ENCODE assay signal across 1 cellular context in genomic region chr15:78859971-78860733, GRCh38.
TF ChIP-seq lines count a peak whose summit lies in the region.

No MANE protein-coding gene starts in this region.

TF ChIP-seq in HepG2, 621 proteins besides CTCF, POLR2A, EP300 and RAD21 (continued from another document and continues in another):
- TF ChIP-seq HNRNPL (IDR thresholded peaks at IDR 0.05; ENCODE audit: low read depth, low read length) (no peak), HBP1 (CRISPR knock-in tag; IDR thresholded peaks at IDR 0.05; ENCODE audit: low read depth) (no peak), HDAC6 (IDR thresholded peaks at IDR 0.05; ENCODE audit: low read depth, low read length) (no peak), ZNF558 (CRISPR knock-in tag; IDR thresholded peaks at IDR 0.05; ENCODE audit: borderline replicate concordance) (no peak), ZNF512 (CRISPR knock-in tag; IDR thresholded peaks at IDR 0.05) (no peak), WIZ (CRISPR knock-in tag; IDR thresholded peaks at IDR 0.05) (no peak), ZBED4 (CRISPR knock-in tag; IDR thresholded peaks at IDR 0.05; ENCODE audit: borderline replicate concordance) (peak; percentile 67; the same call in 1 of the 2 replicates), RBM39 (IDR thresholded peaks at IDR 0.05; ENCODE audit: low read depth, low read length, poor library complexity, severe bottlenecking) (no peak), ZNF543 (CRISPR knock-in tag; IDR thresholded peaks at IDR 0.05) (no peak), PRPF4 (IDR thresholded peaks at IDR 0.05; ENCODE audit: low read depth, low read length, poor library complexity, severe bottlenecking) (no peak), ZNF792 (CRISPR knock-in tag; IDR thresholded peaks at IDR 0.05) (peak; percentile 47; the same call in 1 of the 2 replicates), CEBPB (IDR thresholded peaks at IDR 0.05; ENCODE audit: borderline replicate concordance, low read depth, low read length) (no peak), FOXP1 (IDR thresholded peaks at IDR 0.05) (no peak), FOXP1 (CRISPR knock-in tag; IDR thresholded peaks at IDR 0.05) (no peak; the same call in 1 of the 2 replicates), ZNF382 (CRISPR knock-in tag; IDR thresholded peaks at IDR 0.05; ENCODE audit: borderline replicate concordance) (no peak), ZKSCAN1 (IDR thresholded peaks at IDR 0.05; ENCODE audit: low read length) (no peak), SOX13 (IDR thresholded peaks at IDR 0.05) (no peak), SOX13 (CRISPR knock-in tag; conservative IDR thresholded peaks at IDR 0.05 in 1 of 2, IDR thresholded peaks at IDR 0.05 in 1 of 2) (peak in 1 of 2 experiments; percentile 40; a peak in 1 of 4 replicates), ZNF75D (CRISPR knock-in tag; IDR thresholded peaks at IDR 0.05; ENCODE audit: borderline replicate concordance) (no peak), SAFB2 (CRISPR knock-in tag; IDR thresholded peaks at IDR 0.05; ENCODE audit: borderline replicate concordance, low read depth) (no peak), ZMYM4 (CRISPR knock-in tag; IDR thresholded peaks at IDR 0.05) (no peak), ZNF251 (CRISPR knock-in tag; IDR thresholded peaks at IDR 0.05) (no peak), KLF9 (CRISPR knock-in tag; IDR thresholded peaks at IDR 0.05; ENCODE audit: low read depth) (no peak), HMGA1 (CRISPR knock-in tag; conservative IDR thresholded peaks at IDR 0.05) (no peak), ZFP1 (CRISPR knock-in tag; IDR thresholded peaks at IDR 0.05) (peak; percentile 57; the same call in 1 of the 2 replicates), YEATS4 (CRISPR knock-in tag; IDR thresholded peaks at IDR 0.05; ENCODE audit: borderline replicate concordance) (no peak), KDM5A (IDR thresholded peaks at IDR 0.05; ENCODE audit: borderline replicate concordance, low read length) (no peak), ZSCAN22 (CRISPR knock-in tag; IDR thresholded peaks at IDR 0.05) (no peak), CERS6 (CRISPR knock-in tag; IDR thresholded peaks at IDR 0.05) (no peak), ETS1 (CRISPR knock-in tag; IDR thresholded peaks at IDR 0.05) (no peak), ZNF24 (IDR thresholded peaks at IDR 0.05) (peak; percentile 99), PHF8 (CRISPR knock-in tag; IDR thresholded peaks at IDR 0.05) (no peak), TAF1 (CRISPR knock-in tag; IDR thresholded peaks at IDR 0.05) (no peak), BORCS8-MEF2B (CRISPR knock-in tag; IDR thresholded peaks at IDR 0.05) (no peak), DR1 (CRISPR knock-in tag; IDR thresholded peaks at IDR 0.05) (no peak), PPARG (CRISPR knock-in tag; conservative IDR thresholded peaks at IDR 0.05) (no peak), PTBP1 (IDR thresholded peaks at IDR 0.05; ENCODE audit: low read depth, low read length, poor library complexity, severe bottlenecking) (no peak), TEAD2 (CRISPR knock-in tag; IDR thresholded peaks at IDR 0.05) (no peak), ZNF354B (CRISPR knock-in tag; IDR thresholded peaks at IDR 0.05) (no peak), RARG (CRISPR knock-in tag; IDR thresholded peaks at IDR 0.05; ENCODE audit: low read depth) (no peak), U2AF1 (optimal IDR thresholded peaks at IDR 0.05; ENCODE audit: low read depth, low read length) (no peak), NCOR1 (IDR thresholded peaks at IDR 0.05; ENCODE audit: borderline replicate concordance, low read length) (no peak; the same call in 1 of the 2 replicates)
- TF ChIP-seq, protein P1, sequence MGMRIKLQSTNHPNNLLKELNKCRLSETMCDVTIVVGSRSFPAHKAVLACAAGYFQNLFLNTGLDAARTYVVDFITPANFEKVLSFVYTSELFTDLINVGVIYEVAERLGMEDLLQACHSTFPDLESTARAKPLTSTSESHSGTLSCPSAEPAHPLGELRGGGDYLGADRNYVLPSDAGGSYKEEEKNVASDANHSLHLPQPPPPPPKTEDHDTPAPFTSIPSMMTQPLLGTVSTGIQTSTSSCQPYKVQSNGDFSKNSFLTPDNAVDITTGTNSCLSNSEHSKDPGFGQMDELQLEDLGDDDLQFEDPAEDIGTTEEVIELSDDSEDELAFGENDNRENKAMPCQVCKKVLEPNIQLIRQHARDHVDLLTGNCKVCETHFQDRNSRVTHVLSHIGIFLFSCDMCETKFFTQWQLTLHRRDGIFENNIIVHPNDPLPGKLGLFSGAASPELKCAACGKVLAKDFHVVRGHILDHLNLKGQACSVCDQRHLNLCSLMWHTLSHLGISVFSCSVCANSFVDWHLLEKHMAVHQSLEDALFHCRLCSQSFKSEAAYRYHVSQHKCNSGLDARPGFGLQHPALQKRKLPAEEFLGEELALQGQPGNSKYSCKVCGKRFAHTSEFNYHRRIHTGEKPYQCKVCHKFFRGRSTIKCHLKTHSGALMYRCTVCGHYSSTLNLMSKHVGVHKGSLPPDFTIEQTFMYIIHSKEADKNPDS (CRISPR knock-in tag; IDR thresholded peaks at IDR 0.05) = no peak
- TF ChIP-seq, protein P2, sequence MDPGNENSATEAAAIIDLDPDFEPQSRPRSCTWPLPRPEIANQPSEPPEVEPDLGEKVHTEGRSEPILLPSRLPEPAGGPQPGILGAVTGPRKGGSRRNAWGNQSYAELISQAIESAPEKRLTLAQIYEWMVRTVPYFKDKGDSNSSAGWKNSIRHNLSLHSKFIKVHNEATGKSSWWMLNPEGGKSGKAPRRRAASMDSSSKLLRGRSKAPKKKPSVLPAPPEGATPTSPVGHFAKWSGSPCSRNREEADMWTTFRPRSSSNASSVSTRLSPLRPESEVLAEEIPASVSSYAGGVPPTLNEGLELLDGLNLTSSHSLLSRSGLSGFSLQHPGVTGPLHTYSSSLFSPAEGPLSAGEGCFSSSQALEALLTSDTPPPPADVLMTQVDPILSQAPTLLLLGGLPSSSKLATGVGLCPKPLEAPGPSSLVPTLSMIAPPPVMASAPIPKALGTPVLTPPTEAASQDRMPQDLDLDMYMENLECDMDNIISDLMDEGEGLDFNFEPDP (CRISPR knock-in tag; conservative IDR thresholded peaks at IDR 0.05) = no peak
- TF ChIP-seq, protein P3, sequence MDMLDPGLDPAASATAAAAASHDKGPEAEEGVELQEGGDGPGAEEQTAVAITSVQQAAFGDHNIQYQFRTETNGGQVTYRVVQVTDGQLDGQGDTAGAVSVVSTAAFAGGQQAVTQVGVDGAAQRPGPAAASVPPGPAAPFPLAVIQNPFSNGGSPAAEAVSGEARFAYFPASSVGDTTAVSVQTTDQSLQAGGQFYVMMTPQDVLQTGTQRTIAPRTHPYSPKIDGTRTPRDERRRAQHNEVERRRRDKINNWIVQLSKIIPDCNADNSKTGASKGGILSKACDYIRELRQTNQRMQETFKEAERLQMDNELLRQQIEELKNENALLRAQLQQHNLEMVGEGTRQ (IDR thresholded peaks at IDR 0.05; ENCODE audit: low read depth, low read length) = no peak
- TF ChIP-seq, protein P3 (CRISPR knock-in tag; IDR thresholded peaks at IDR 0.05; ENCODE audit: borderline replicate concordance) = no peak
- TF ChIP-seq, protein P4, sequence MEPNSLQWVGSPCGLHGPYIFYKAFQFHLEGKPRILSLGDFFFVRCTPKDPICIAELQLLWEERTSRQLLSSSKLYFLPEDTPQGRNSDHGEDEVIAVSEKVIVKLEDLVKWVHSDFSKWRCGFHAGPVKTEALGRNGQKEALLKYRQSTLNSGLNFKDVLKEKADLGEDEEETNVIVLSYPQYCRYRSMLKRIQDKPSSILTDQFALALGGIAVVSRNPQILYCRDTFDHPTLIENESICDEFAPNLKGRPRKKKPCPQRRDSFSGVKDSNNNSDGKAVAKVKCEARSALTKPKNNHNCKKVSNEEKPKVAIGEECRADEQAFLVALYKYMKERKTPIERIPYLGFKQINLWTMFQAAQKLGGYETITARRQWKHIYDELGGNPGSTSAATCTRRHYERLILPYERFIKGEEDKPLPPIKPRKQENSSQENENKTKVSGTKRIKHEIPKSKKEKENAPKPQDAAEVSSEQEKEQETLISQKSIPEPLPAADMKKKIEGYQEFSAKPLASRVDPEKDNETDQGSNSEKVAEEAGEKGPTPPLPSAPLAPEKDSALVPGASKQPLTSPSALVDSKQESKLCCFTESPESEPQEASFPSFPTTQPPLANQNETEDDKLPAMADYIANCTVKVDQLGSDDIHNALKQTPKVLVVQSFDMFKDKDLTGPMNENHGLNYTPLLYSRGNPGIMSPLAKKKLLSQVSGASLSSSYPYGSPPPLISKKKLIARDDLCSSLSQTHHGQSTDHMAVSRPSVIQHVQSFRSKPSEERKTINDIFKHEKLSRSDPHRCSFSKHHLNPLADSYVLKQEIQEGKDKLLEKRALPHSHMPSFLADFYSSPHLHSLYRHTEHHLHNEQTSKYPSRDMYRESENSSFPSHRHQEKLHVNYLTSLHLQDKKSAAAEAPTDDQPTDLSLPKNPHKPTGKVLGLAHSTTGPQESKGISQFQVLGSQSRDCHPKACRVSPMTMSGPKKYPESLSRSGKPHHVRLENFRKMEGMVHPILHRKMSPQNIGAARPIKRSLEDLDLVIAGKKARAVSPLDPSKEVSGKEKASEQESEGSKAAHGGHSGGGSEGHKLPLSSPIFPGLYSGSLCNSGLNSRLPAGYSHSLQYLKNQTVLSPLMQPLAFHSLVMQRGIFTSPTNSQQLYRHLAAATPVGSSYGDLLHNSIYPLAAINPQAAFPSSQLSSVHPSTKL (CRISPR knock-in tag; IDR thresholded peaks at IDR 0.05) = no peak
